In genomic region chr1:54906586-54906985, GRCh38 we compare ENCODE assay signal across 29 cellular contexts.
"Had no signal": no experiment of that assay in that cellular context is flagged by ENCODE, and none has a peak within 500 bp of the region (broad histone marks: within the 10 kb centered on the region; RNA-seq: fewer than 3 reads in every experiment).

No MANE protein-coding gene starts in this region.

- H3K4me3 ChIP-seq: adrenal gland, MG63, SK-N-MC had no signal

- H3K9me3 ChIP-seq: adrenal gland, MG63 had no signal

- H3K27me3 ChIP-seq: adrenal gland, MG63 had no signal

- H3K9me3 Mint-ChIP-seq: activated B cell treated with CpG ODN at 0.5 μM for 24 hours; activated CD4-positive, alpha-beta memory T cell treated with anti-CD3 and anti-CD28 coated beads, Interleukin-2, amount 10 ng/mL, durations not matched to agents 7 days and 5 days; activated naive CD8-positive, alpha-beta T cell treated with anti-CD3 and anti-CD28 coated beads, Interleukin-2, amount 10 ng/mL, durations not matched to agents 7 days and 5 days; activated T-cell treated with anti-CD3 and anti-CD28 coated beads, Interleukin-2, amount 50 U/mL, for 72 hours; activated T-helper 2 cell treated with anti-CD3 and anti-CD28 coated beads, Interferon-gamma antibody, Interleukin-2, Interleukin-4, amounts not matched to agents 10 μg/mL and 5 μg/mL and 100 μg/mL, durations not matched to agents 14 hours and 24 hours and 36 hours; T-cell had no signal

- H3K27ac ChIP-seq: adrenal gland, SK-N-MC had no signal

- H3K4me1 Mint-ChIP-seq: activated B cell treated with CpG ODN at 0.5 μM for 24 hours; activated CD4-positive, alpha-beta memory T cell treated with anti-CD3 and anti-CD28 coated beads, Interleukin-2, amount 10 ng/mL, durations not matched to agents 7 days and 5 days; activated naive CD8-positive, alpha-beta T cell treated with anti-CD3 and anti-CD28 coated beads, Interleukin-2, amount 10 ng/mL, durations not matched to agents 7 days and 5 days; T-cell had no signal

- H3K36me3 ChIP-seq: adrenal gland, MG63 had no signal

- H3K36me3 Mint-ChIP-seq: activated naive CD8-positive, alpha-beta T cell treated with anti-CD3 and anti-CD28 coated beads, Interleukin-2, amount 10 ng/mL, durations not matched to agents 7 days and 5 days; T-cell had no signal

- H3K4me3 Mint-ChIP-seq: activated B cell treated with CpG ODN at 0.5 μM for 24 hours; activated CD4-positive, alpha-beta memory T cell treated with anti-CD3 and anti-CD28 coated beads, Interleukin-2, amount 10 ng/mL, durations not matched to agents 7 days and 5 days; activated naive CD8-positive, alpha-beta T cell treated with anti-CD3 and anti-CD28 coated beads, Interleukin-2, amount 10 ng/mL, durations not matched to agents 7 days and 5 days; activated T-cell treated with anti-CD3 and anti-CD28 coated beads, Interleukin-2, amount 50 U/mL, for 72 hours; T-cell had no signal

- FAIRE-seq: TTC549 had no signal

- DNase-seq: activated B cell treated with CpG ODN at 0.5 μM for 24 hours; activated CD4-positive, alpha-beta memory T cell treated with anti-CD3 and anti-CD28 coated beads, Interleukin-2, amount 10 ng/mL, durations not matched to agents 7 days and 5 days; activated CD4-positive, alpha-beta T cell treated with anti-CD3 and anti-CD28 coated beads, Interleukin-2, amount 50 U/mL, for 1 hour; activated gamma-delta T cell treated with Interleukin-2 at 50 U/mL for 16 hours; activated naive CD4-positive, alpha-beta T cell treated with anti-CD3 and anti-CD28 coated beads, Interleukin-2, amount 50 U/mL, for 16 hours; activated naive CD8-positive, alpha-beta T cell treated with anti-CD3 and anti-CD28 coated beads, Interleukin-2, amount 10 ng/mL, durations not matched to agents 7 days and 5 days; activated T-cell treated with anti-CD3 and anti-CD28 coated beads for 4 hours; activated T-cell treated with anti-CD3 and anti-CD28 coated beads, Interleukin-2, amount 50 U/mL, for 72 hours; adrenal gland; anterior cingulate cortex; cerebellar nuclear complex; MG63; MV-4-11; NCI-H1092 treated with DMSO at 0.1 percent for 48 hours; NCI-H1417 treated with DMSO at 0.1 percent for 48 hours; NCI-H1694; NCI-H2029; NCI-H2107; NCI-H510A treated with DMSO at 0.1 percent for 48 hours; NCI-H69; NK-92 treated with Interleukin-12 subunit alpha and Interleukin-12 subunit beta, amount 100 ng/mL, for 24 hours; OCI-M1; RPMI8226; T-cell; T-helper 2 cell; T1000 had no signal

- H3K27ac Mint-ChIP-seq: activated B cell treated with CpG ODN at 0.5 μM for 24 hours; activated CD4-positive, alpha-beta memory T cell treated with anti-CD3 and anti-CD28 coated beads, Interleukin-2, amount 10 ng/mL, durations not matched to agents 7 days and 5 days; activated naive CD8-positive, alpha-beta T cell treated with anti-CD3 and anti-CD28 coated beads, Interleukin-2, amount 10 ng/mL, durations not matched to agents 7 days and 5 days; activated T-cell treated with anti-CD3 and anti-CD28 coated beads, Interleukin-2, amount 50 U/mL, for 72 hours; activated T-helper 2 cell treated with anti-CD3 and anti-CD28 coated beads, Interferon-gamma antibody, Interleukin-2, Interleukin-4, amounts not matched to agents 10 μg/mL and 5 μg/mL and 100 μg/mL, durations not matched to agents 14 hours and 24 hours and 36 hours; T-cell had no signal
